In genomic region chr10:117137911-117138642, GRCh38 we compare ENCODE assay signal across 9 cellular contexts. TPM values are rescaled to one million over a fixed set of nuclear protein-coding genes. Genes with fewer than 3 reads are reported as not detected.
DNase-seq lines count a peak whose midpoint lies in the region; TF ChIP-seq lines count a peak whose summit lies in the region.
"Had no signal": no experiment of that assay in that cellular context is flagged by ENCODE, and none has a peak within 500 bp of the region (broad histone marks: within the 10 kb centered on the region; RNA-seq: fewer than 3 reads in every experiment).

Gene VAX1 (minus strand): TSS chr10:117138270. CDS start chr10:117138056, 214 bp downstream.

- no peaks in the 10 kb centered on the region for H4K20me1 ChIP-seq in SK-N-SH (ENCODE audit: insufficient read depth)
- no peaks in the 10 kb centered on the region for H4K20me1 ChIP-seq in smooth muscle cell (ENCODE audit: low read depth)

- no peaks in the 10 kb centered on the region for H3K9me3 ChIP-seq in SK-N-SH
- no peaks in the 10 kb centered on the region for H3K9me3 ChIP-seq in smooth muscle cell (replicated peaks; ENCODE audit: low read depth)

- H3K4me1 ChIP-seq in SK-N-SH (ENCODE audit: control insufficient read depth in 1 of 2, insufficient read depth in 2 of 2, low read depth in 1 of 2, low read length in 1 of 2) (peaks cover 0 to 2% of the 10 kb centered on the region in 2 experiments; a peak in 2 of 4 replicates), smooth muscle cell (ENCODE audit: low read depth) (peaks cover 41% of the 10 kb centered on the region)

- TF ChIP-seq CTCF in SK-N-SH (IDR thresholded peaks at IDR 0.05) (no peak), smooth muscle cell (IDR thresholded peaks at IDR 0.05; ENCODE audit: borderline replicate concordance, insufficient read depth, poor library complexity, severe bottlenecking) (no peak)

- H3K4me2 ChIP-seq in SK-N-SH (peak within 1 kb of the TSS; percentile 72), smooth muscle cell (peak within 1 kb of the TSS; percentile 92)

- TF ChIP-seq EP300 in SK-N-SH (IDR thresholded peaks at IDR 0.05; ENCODE audit: borderline replicate concordance in 1 of 2, low read depth in 1 of 2, low read length in 1 of 2), result no peak

- H3K36me3 ChIP-seq in SK-N-SH (replicated peaks in 1 of 2; ENCODE audit: control insufficient read depth in 1 of 2, insufficient read depth in 2 of 2, low read length in 1 of 2), result no peaks in the 10 kb centered on the region
- no peaks in the 10 kb centered on the region for H3K36me3 ChIP-seq in smooth muscle cell (ENCODE audit: low read depth)

- H3K27me3 ChIP-seq in SK-N-SH (ENCODE audit: insufficient read depth), result peaks cover 94% of the 10 kb centered on the region
- peaks cover 98% of the 10 kb centered on the region for H3K27me3 ChIP-seq in smooth muscle cell (ENCODE audit: low read depth)

- no peak for TF ChIP-seq RAD21 in SK-N-SH (IDR thresholded peaks at IDR 0.05; ENCODE audit: low read length)

- POLR2A ChIA-PET in SK-N-SH (lab: Yijun Ruan, JAX), result no interaction called here

- H3K9ac ChIP-seq in SK-N-SH (no peak within 1 kb of the TSS), smooth muscle cell (ENCODE audit: low read depth) (no peak within 1 kb of the TSS)

- no peaks in the 10 kb centered on the region for H3K79me2 ChIP-seq in SK-N-SH (ENCODE audit: insufficient read depth)
- H3K79me2 ChIP-seq in smooth muscle cell (ENCODE audit: low read depth), result no peaks in the 10 kb centered on the region

- H2AFZ ChIP-seq in SK-N-SH (ENCODE audit: low read depth), result peak within 1 kb of the TSS; percentile 29; the same call in 1 of the 2 replicates
- H2AFZ ChIP-seq in smooth muscle cell (ENCODE audit: low read depth), result peak within 1 kb of the TSS; percentile 74

- WGBS in SK-N-SH (ENCODE audit: low lambda C conversion rate), result 9% methylated on average over 35 of the region's 65 CpGs
- 2% methylated on average over 63 of the region's 65 CpGs for WGBS in smooth muscle cell (ENCODE audit: low lambda C conversion rate)

- H3K9me2 ChIP-seq in SK-N-SH, result no peaks in the 10 kb centered on the region

- CTCF ChIA-PET in SK-N-SH (lab: Yijun Ruan, JAX), result interaction anchor here (2.7 kb wide), 1 partner anchor 341 kb away, joined by 12 read pairs; no protein-coding TSS in a partner anchor

- DNase-seq in NCI-H345 (lab: John Stamatoyannopoulos, UW) (peak; percentile 7), NCI-H345 treated with DMSO at 0.1 percent for 48 hours (lab: John Stamatoyannopoulos, UW; ENCODE audit: unreplicated experiment) (no peak), SK-N-SH (peak; percentile 75), smooth muscle cell (lab: John Stamatoyannopoulos, UW; ENCODE audit: unreplicated experiment) (no peak), NOMO-1 treated with DMSO at 0.1 percent for 48 hours (lab: John Stamatoyannopoulos, UW; ENCODE audit: unreplicated experiment) (no peak), SW 1271 (lab: John Stamatoyannopoulos, UW) (no peak), NCI-H524 treated with DMSO at 0.1 percent for 48 hours (lab: John Stamatoyannopoulos, UW) (no peak)

- peak within 1 kb of the TSS; percentile 14 to 39; a peak in 3 of 4 replicates for H3K4me3 ChIP-seq in SK-N-SH (ENCODE audit: low read depth in 2 of 2, low read length in 1 of 2)
- H3K4me3 ChIP-seq in iPS-11a (ENCODE audit: low read depth, low read length), result peak within 1 kb of the TSS; percentile 4
- H3K4me3 ChIP-seq in smooth muscle cell, result peak within 1 kb of the TSS; percentile 51

- H3K27ac ChIP-seq in SK-N-SH (ENCODE audit: low read depth in 2 of 2, low read length in 1 of 2), result no peak within 1 kb of the TSS
- H3K27ac ChIP-seq in smooth muscle cell (ENCODE audit: low read depth), result no peak within 1 kb of the TSS

- H3F3A ChIP-seq in SK-N-SH (replicated peaks; ENCODE audit: insufficient read depth) (no peaks in the 10 kb centered on the region), smooth muscle cell (ENCODE audit: low read depth) (no peaks in the 10 kb centered on the region)

TF ChIP-seq in SK-N-SH, 30 proteins besides CTCF, POLR2A, EP300 and RAD21:
- no peak for TF ChIP-seq GABPA (IDR thresholded peaks at IDR 0.05; ENCODE audit: low read depth)
- TF ChIP-seq RFX5 (IDR thresholded peaks at IDR 0.05; ENCODE audit: low read length), result no peak
- no peak for TF ChIP-seq REST (IDR thresholded peaks at IDR 0.05; ENCODE audit: low read depth, low read length)
- TF ChIP-seq EZH2phosphoT487 (IDR thresholded peaks at IDR 0.05; ENCODE audit: borderline replicate concordance, low read depth), result peak; percentile 65; the same call in 1 of the 2 replicates
- no peak for TF ChIP-seq FOXM1 (IDR thresholded peaks at IDR 0.05; ENCODE audit: low read depth)

RNA-seq across cellular contexts. Expression of gene VAX1, which starts in this region (rescaled TPM):
- polyA plus RNA-seq in SK-N-SH (2012; rRNA removed) (not detected in 2 replicates), smooth muscle cell (not detected in 2 replicates)
- not detected in 2 replicates for polyA plus RNA-seq in SK-N-SH (2012; cell fraction: cytosol; rRNA removed)
- not detected in 2 replicates for polyA plus RNA-seq in SK-N-SH (2012; cell fraction: nucleus; rRNA removed)
- not detected in 2 replicates for total RNA-seq in smooth muscle cell
- total RNA-seq: activated CD8-positive, alpha-beta memory T cell treated with anti-CD3 and anti-CD28 coated beads for 36 hours had no signal

Comparison
In these comparisons a context has a peak if more than half of its experiments do, and no peak if none do; other contexts are left out.
1. Peak in DNase-seq, H3K4me3 ChIP-seq and H3K4me2 ChIP-seq in SK-N-SH; RNA of the gene not detected or under 1 TPM.